In genomic region chr17:35865412-35866355, GRCh38 we compare ENCODE assay signal across 1 cellular context.
TF ChIP-seq lines count a peak whose summit lies in the region.

No MANE protein-coding gene starts in this region.

TF ChIP-seq in K562, 482 proteins besides CTCF, POLR2A, EP300 and RAD21 (continued from another document):
- TF ChIP-seq ZBTB40 (IDR thresholded peaks at IDR 0.05) (no peak), ZBTB40 (CRISPR knock-in tag; IDR thresholded peaks at IDR 0.05) (no peak), SP1 (CRISPR knock-in tag; IDR thresholded peaks at IDR 0.05) (no peak), SNRNP70 (optimal IDR thresholded peaks at IDR 0.05; ENCODE audit: low read depth, low read length) (no peak), CCAR2 (IDR thresholded peaks at IDR 0.05; ENCODE audit: low read depth, low read length) (no peak), TFAP4 (CRISPR knock-in tag; IDR thresholded peaks at IDR 0.05; ENCODE audit: borderline replicate concordance) (no peak), THRAP3 (IDR thresholded peaks at IDR 0.05; ENCODE audit: borderline replicate concordance) (no peak), TOE1 (IDR thresholded peaks at IDR 0.05; ENCODE audit: borderline replicate concordance) (no peak), TOE1 (CRISPR knock-in tag; IDR thresholded peaks at IDR 0.05; ENCODE audit: borderline replicate concordance, low read depth) (no peak)
TF ChIP-seq in K562: peak in this region for 8.
